Comparison of ENCODE assay signal across 8 cellular contexts in genomic region chrX:154526901-154527675, GRCh38. TPM values are rescaled to one million over a fixed set of nuclear protein-coding genes. Genes with fewer than 3 reads are reported as not detected.
A peak's percentile ranks its signal among the peaks of the same experiment; 100 is the strongest.
DNase-seq lines count a peak whose midpoint lies in the region; ATAC-seq and TF ChIP-seq lines count a peak whose summit lies in the region.

No MANE protein-coding gene starts in this region.

- H3K27ac Mint-ChIP-seq in CD8-positive, alpha-beta memory T cell = peak overlapping the region in 6 of 8 donors; percentile 12 to 85 (median 56)

- CTCF ChIA-PET in CD8-positive, alpha-beta memory T cell (lab: Charles Lee) = interaction anchor here (0.8 to 1.5 kb wide), 9 partner anchors 9 to 434 kb away, joined by 3 to 9 read pairs (median 4); partner anchors contain the start of genes FLNA and SLC10A3

- H3K36me3 ChIP-seq in CD8-positive, alpha-beta memory T cell (ENCODE audit: insufficient read depth, low read length) = no peaks in the 10 kb centered on the region
- H3K36me3 ChIP-seq in MG63 (no peaks in the 10 kb centered on the region), vagina (no peaks in the 10 kb centered on the region)

- TF ChIP-seq CTCF in omental fat pad (IDR thresholded peaks at IDR 0.05) = no peak
- peak in 1 of 3 experiments; percentile 24 for TF ChIP-seq CTCF in vagina (IDR thresholded peaks at IDR 0.05)

- ATAC-seq in GM21528 (IDR thresholded peaks at IDR 0.05; ENCODE audit: low FRiP score, unreplicated experiment) = peak; percentile 61
- peak; percentile 65 for ATAC-seq in omental fat pad (ENCODE audit: low FRiP score)

- no peak overlapping the region for H3K4me3 ChIP-seq in CD8-positive, alpha-beta memory T cell (ENCODE audit: low read length)
- H3K4me3 ChIP-seq in MG63 = no peak overlapping the region
- peak overlapping the region; percentile 16 to 35 for H3K4me3 ChIP-seq in vagina

- no peaks in the 10 kb centered on the region for H3K27me3 ChIP-seq in CD8-positive, alpha-beta memory T cell (ENCODE audit: insufficient read depth, low read length, poor library complexity, severe bottlenecking)
- no peaks in the 10 kb centered on the region for H3K27me3 ChIP-seq in MG63
- no peaks in the 10 kb centered on the region for H3K27me3 ChIP-seq in vagina

- H3K9me3 ChIP-seq in CD8-positive, alpha-beta memory T cell (ENCODE audit: low read length) = no peaks in the 10 kb centered on the region
- H3K9me3 ChIP-seq in MG63 (no peaks in the 10 kb centered on the region), vagina (no peaks in the 10 kb centered on the region)

- H3K9me3 Mint-ChIP-seq in CD8-positive, alpha-beta memory T cell = no peaks in the 10 kb centered on the region

- peak in 3 of 5 donors; percentile 14 to 67 (median 37) for DNase-seq in CD8-positive, alpha-beta memory T cell
- DNase-seq in MG63 = peak; percentile 75
- peak; percentile 22 for DNase-seq in SHP77 treated with DMSO at 0.1 percent for 48 hours (lab: John Stamatoyannopoulos, UW)
- peak; percentile 65 for DNase-seq in activated naive CD4-positive, alpha-beta T cell treated with anti-CD3 and anti-CD28 coated beads, Interleukin-2, amount 50 U/mL, for 16 hours
- peak; percentile 74 for DNase-seq in glomerular visceral epithelial cell (ENCODE audit: extremely low spot score)
- DNase-seq in omental fat pad (ENCODE audit: low spot score) = no peak
- DNase-seq in vagina (ENCODE audit: extremely low spot score in 2 of 2) = peak in 1 of 2 donors; percentile 90

- peaks cover 0 to 3% of the 10 kb centered on the region in 2 donors for H3K27me3 Mint-ChIP-seq in CD8-positive, alpha-beta memory T cell

- POLR2A ChIA-PET in CD8-positive, alpha-beta memory T cell (lab: Charles Lee) = interaction anchor here (1.3 kb wide), 1 partner anchor 115 kb away, joined by 4 read pairs; no protein-coding TSS in a partner anchor

- no peak for TF ChIP-seq POLR2A in vagina (IDR thresholded peaks at IDR 0.05)

- peak overlapping the region in 2 of 7 donors; percentile 26 to 45 for H3K4me3 Mint-ChIP-seq in CD8-positive, alpha-beta memory T cell

- H3K4me1 Mint-ChIP-seq in CD8-positive, alpha-beta memory T cell = peaks cover 13 to 21% (median 20%) of the 10 kb centered on the region in 3 donors

- H3K27ac ChIP-seq in CD8-positive, alpha-beta memory T cell (ENCODE audit: low read depth, low read length) = peak overlapping the region; percentile 57
- H3K27ac ChIP-seq in vagina = peak overlapping the region; percentile 54

- H3K36me3 Mint-ChIP-seq in CD8-positive, alpha-beta memory T cell = peaks cover 0 to 6% (median 0%) of the 10 kb centered on the region in 3 donors

- intact Hi-C loops in vagina (cut with DNase I) = no loop called here

- peaks cover 24% of the 10 kb centered on the region for H3K4me1 ChIP-seq in CD8-positive, alpha-beta memory T cell (ENCODE audit: insufficient read depth, low read length)
- H3K4me1 ChIP-seq in vagina = no peaks in the 10 kb centered on the region

RNA-seq across cellular contexts. Expression of gene FAM3A, which starts 11.1 kb away (rescaled TPM):
- total RNA-seq in CD8-positive, alpha-beta memory T cell = 10 to 100 TPM; 28.4 to 29.4 TPM
- 29.6 TPM for polyA plus RNA-seq in CD8-positive, alpha-beta memory T cell
- 22.3 and 48.2 TPM in 2 replicates for total RNA-seq in MG63 (2014; rRNA removed; shearing (Covaris generic); ENCODE audit: low replicate concordance)
- total RNA-seq in omental fat pad = 10 to 100 TPM; 27.7 to 58.3 (median 34.7) TPM
- 59.9 TPM for total RNA-seq in vagina

RNA-seq across cellular contexts. Expression of gene G6PD, which starts 19.6 kb away (rescaled TPM):
- total RNA-seq in CD8-positive, alpha-beta memory T cell = 100 to 1,000 TPM; 108 to 116 TPM
- polyA plus RNA-seq in CD8-positive, alpha-beta memory T cell = 10.7 TPM
- total RNA-seq in MG63 (2014; rRNA removed; shearing (Covaris generic); ENCODE audit: low replicate concordance) = 50.4 and 61.8 TPM in 2 replicates
- total RNA-seq in omental fat pad (10 to 100 TPM; 42.1 to 76.7 (median 58.5) TPM), vagina (86.4 TPM)

RNA-seq across cellular contexts. Expression of gene IKBKG, which starts 20.3 kb away (rescaled TPM):
- total RNA-seq in CD8-positive, alpha-beta memory T cell = 10 to 100 TPM; 33.9 to 35.4 TPM
- 34.8 TPM for polyA plus RNA-seq in CD8-positive, alpha-beta memory T cell
- 18.5 and 31.4 TPM in 2 replicates for total RNA-seq in MG63 (2014; rRNA removed; shearing (Covaris generic); ENCODE audit: low replicate concordance)
- total RNA-seq in omental fat pad (10 to 100 TPM in 3 of 4 donors, 1 to 10 TPM in 1; 7.5 to 15.4 (median 12.3) TPM), vagina (11.8 TPM)

RNA-seq across cellular contexts. Expression of gene SLC10A3, which starts 36.7 kb away (rescaled TPM):
- 10 to 100 TPM; 40.8 to 45.7 TPM for total RNA-seq in CD8-positive, alpha-beta memory T cell
- 81.0 TPM for polyA plus RNA-seq in CD8-positive, alpha-beta memory T cell
- total RNA-seq in MG63 (2014; rRNA removed; shearing (Covaris generic); ENCODE audit: low replicate concordance) = 5.1 and 15.2 TPM in 2 replicates
- total RNA-seq in omental fat pad = 10 to 100 TPM; 22.9 to 29.7 (median 26.9) TPM
- 28.2 TPM for total RNA-seq in vagina

RNA-seq across cellular contexts. Expression of gene UBL4A, which starts 40.7 kb away (rescaled TPM):
- total RNA-seq in CD8-positive, alpha-beta memory T cell = 10 to 100 TPM; 58.9 to 64.3 TPM
- 55.3 TPM for polyA plus RNA-seq in CD8-positive, alpha-beta memory T cell
- 51.9 and 101 TPM in 2 replicates for total RNA-seq in MG63 (2014; rRNA removed; shearing (Covaris generic); ENCODE audit: low replicate concordance)
- 10 to 100 TPM; 21.3 to 43.0 (median 34.0) TPM for total RNA-seq in omental fat pad
- 30.2 TPM for total RNA-seq in vagina

Comparison
In these comparisons a context has a peak if more than half of its experiments do, and no peak if none do; other contexts are left out.
1. H3K4me3 ChIP-seq: peak in vagina (2 of 2); none in CD8-positive, alpha-beta memory T cell (single experiment) and MG63 (single experiment).